24 cellular contexts compared by ENCODE assay signal in the genomic region with DNA sequence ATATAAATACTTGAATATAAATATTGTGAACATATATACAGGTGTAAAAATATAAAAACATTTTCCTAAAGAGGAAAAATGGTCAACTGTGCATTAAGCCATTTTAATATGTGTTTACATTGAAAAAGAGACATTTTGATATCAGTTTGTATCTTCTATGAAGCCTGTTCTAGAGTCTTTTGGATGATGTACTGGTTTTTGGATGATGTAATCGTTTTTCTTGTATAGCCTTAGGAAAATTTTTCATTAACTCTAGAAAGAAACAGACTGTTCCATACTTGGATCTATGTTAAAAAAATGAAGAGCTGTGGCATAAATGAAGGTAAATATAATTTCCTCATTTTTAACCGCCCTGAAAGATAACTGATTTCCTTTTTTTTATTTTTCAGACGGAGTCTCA. TPM values are rescaled to one million over a fixed set of nuclear protein-coding genes. Genes with fewer than 3 reads are reported as not detected.
DNase-seq lines count a peak whose midpoint lies in the region; ATAC-seq, FAIRE-seq and TF ChIP-seq lines count a peak whose summit lies in the region.
"Had no signal": no experiment of that assay in that cellular context is flagged by ENCODE, and none has a peak within 500 bp of the region (broad histone marks: within the 10 kb centered on the region; RNA-seq: fewer than 3 reads in every experiment).

No MANE protein-coding gene starts in this region.

- intact Hi-C loops in HepG2 (cut with micrococcal nuclease; ENCODE audit: unreplicated experiment): no loop called here
- intact Hi-C loops in right lobe of liver (cut with DNase I): no loop called here
- intact Hi-C loops in K562 (cut with micrococcal nuclease): no loop called here
- intact Hi-C loops in gastrocnemius medialis (cut with DNase I; ENCODE audit: low total_unique reads): no loop called here

- FAIRE-seq in HepG2 (lab: Jason Lieb, UNC) (no peak), K562 (lab: Jason Lieb, UNC) (no peak)
- FAIRE-seq: A549, D721Med, GM12878, H1 had no signal

- TF ChIP-seq EP300 in HepG2 (IDR thresholded peaks at IDR 0.05; ENCODE audit: low read depth in 2 of 2, low read length in 2 of 2): no peak
- no peak for TF ChIP-seq EP300 in HepG2 (CRISPR knock-in tag; IDR thresholded peaks at IDR 0.05; ENCODE audit: borderline replicate concordance)
- no peak for TF ChIP-seq EP300 in K562 (IDR thresholded peaks at IDR 0.05; ENCODE audit: low read length)

- H3K79me2 ChIP-seq in HepG2 (ENCODE audit: insufficient read depth, low read length) (no peaks in the 10 kb centered on the region), K562 (ENCODE audit: control insufficient read depth, insufficient read depth, low read length) (no peaks in the 10 kb centered on the region)

- BruUV-seq in HepG2 (replicated peaks; lab: Mats Ljungman, UMichigan): no TSS peak
- no TSS peak for BruUV-seq in K562 (replicated peaks; lab: Mats Ljungman, UMichigan)

- H3K9me1 ChIP-seq in K562 (ENCODE audit: control insufficient read depth, insufficient read depth, low read length): no peaks in the 10 kb centered on the region

- H3K27me3 ChIP-seq in HepG2 (ENCODE audit: control insufficient read depth in 1 of 2, insufficient read depth in 2 of 2, low read length in 2 of 2) (no peaks in the 10 kb centered on the region), right lobe of liver (no peaks in the 10 kb centered on the region), K562 (ENCODE audit: control insufficient read depth in 2 of 2, insufficient read depth in 2 of 2, low read length in 2 of 2) (no peaks in the 10 kb centered on the region), gastrocnemius medialis (no peaks in the 10 kb centered on the region)
- H3K27me3 ChIP-seq: BE2C; BLaER1 treated with 17β-estradiol and CSF1 and Interleukin-3, amounts not matched to agents 10 nM and 100 nM had no signal

- TF ChIP-seq RAD21 in HepG2 (CRISPR knock-in tag; IDR thresholded peaks at IDR 0.05) (no peak), K562 (CRISPR knock-in tag; conservative IDR thresholded peaks at IDR 0.05 in 1 of 2, IDR thresholded peaks at IDR 0.05 in 1 of 2) (no peak)

- ATAC-seq in HepG2 (no peak), right lobe of liver (no peak), K562 (no peak), gastrocnemius medialis (no peak)
- ATAC-seq: A549, GM12878 had no signal

- H3K4me3 ChIP-seq in HepG2 (replicated peaks in 1 of 3; ENCODE audit: insufficient read depth in 1 of 3, low read depth in 2 of 3, low read length in 3 of 3) (no peak overlapping the region), right lobe of liver (no peak overlapping the region), SK-N-MC (no peak overlapping the region), K562 (no peak overlapping the region), gastrocnemius medialis (no peak overlapping the region)
- H3K4me3 ChIP-seq: A549; BLaER1 treated with 17β-estradiol and CSF1 and Interleukin-3, amounts not matched to agents 10 nM and 100 nM; GM12878 had no signal

- POLR2A ChIA-PET in HepG2 (lab: Yijun Ruan, JAX) (no interaction called here), K562 (lab: Yijun Ruan, JAX) (no interaction called here)

- H4K20me1 ChIP-seq in HepG2 (ENCODE audit: insufficient read depth, low read length) (no peaks in the 10 kb centered on the region), K562 (replicated peaks; ENCODE audit: control insufficient read depth, insufficient read depth, low read length) (no peaks in the 10 kb centered on the region; the same call in 1 of the 2 replicates)
- H4K20me1 ChIP-seq: BLaER1 treated with 17β-estradiol and CSF1 and Interleukin-3, amounts not matched to agents 10 nM and 100 nM had no signal

- WGBS in HepG2 (ENCODE audit: low lambda C conversion rate): 38% methylated on average over 3 of the region's 3 CpGs
- 71% methylated on average over 3 of the region's 3 CpGs for WGBS in right lobe of liver (ENCODE audit: insufficient coverage, low coverage, low lambda C conversion rate, missing lambda C conversion rate)
- WGBS in K562 (ENCODE audit: insufficient coverage, low coverage, missing lambda C conversion rate): 32% methylated on average over 3 of the region's 3 CpGs

- CTCF ChIA-PET in HepG2 (lab: Yijun Ruan, JAX; ENCODE audit: low intra/inter-chr PET ratio, low total read pairs): no interaction called here
- CTCF ChIA-PET in K562 (lab: Yijun Ruan, JAX; ENCODE audit: low intra/inter-chr PET ratio): no interaction called here

- TF ChIP-seq POLR2A in HepG2 (IDR thresholded peaks at IDR 0.05; ENCODE audit: insufficient read depth in 1 of 2, low read depth in 2 of 2, low read length in 2 of 2): no peak
- TF ChIP-seq POLR2A in right lobe of liver (IDR thresholded peaks at IDR 0.05): no peak
- TF ChIP-seq POLR2A in K562 (conservative IDR thresholded peaks at IDR 0.05): no peak
- TF ChIP-seq POLR2A in gastrocnemius medialis (IDR thresholded peaks at IDR 0.05): no peak

- H3K4me2 ChIP-seq in HepG2 (ENCODE audit: low read depth, low read length) (no peak overlapping the region), K562 (ENCODE audit: insufficient read depth, low read length) (no peak overlapping the region)
- H3K4me2 ChIP-seq: A549; BLaER1 treated with 17β-estradiol and CSF1 and Interleukin-3, amounts not matched to agents 10 nM and 100 nM had no signal

- DNase-seq in HepG2 (ENCODE audit: low spot score) (no peak), right lobe of liver (no peak), SK-N-MC (ENCODE audit: low read depth, low spot score) (no peak), K562 (ENCODE audit: extremely low read depth in 1 of 4, low spot score in 3 of 4) (no peak), gastrocnemius medialis (no peak)
- DNase-seq in stimulated activated CD4-positive, alpha-beta T cell treated with anti-CD3 and anti-CD28 coated beads, Interleukin-12 subunit alpha, Interleukin-12 subunit beta, amount 100 ng/mL, for 4 hours: no peak
- no peak for DNase-seq in NK-92 treated with Interleukin-12 subunit alpha and Interleukin-12 subunit beta, amount 100 ng/mL, for 24 hours (lab: John Stamatoyannopoulos, UW)
- DNase-seq: 8988T; ACHN; AML-193; BE2C; CD4-positive, alpha-beta T cell; CD8-positive, alpha-beta memory T cell; DMS 273 treated with DMSO at 0.1 percent for 48 hours; DMS79; EL; GDM1; H7; HCEC 1CT had no signal

- TF ChIP-seq CTCF in HepG2 (CRISPR knock-in tag; IDR thresholded peaks at IDR 0.05) (no peak), right lobe of liver (IDR thresholded peaks at IDR 0.05) (no peak), K562 (IDR thresholded peaks at IDR 0.05 in 2 of 3, conservative IDR thresholded peaks at IDR 0.05 in 1 of 3; ENCODE audit: insufficient read depth in 2 of 3, low read depth in 1 of 3, low read length in 3 of 3) (no peak), gastrocnemius medialis (IDR thresholded peaks at IDR 0.05 in 4 of 5, conservative IDR thresholded peaks at IDR 0.05 in 1 of 5) (no peak)

- no peak overlapping the region for H3K9ac ChIP-seq in HepG2 (ENCODE audit: insufficient read depth, low read depth, low read length)
- H3K9ac ChIP-seq in SK-N-MC (ENCODE audit: insufficient read length): no peak overlapping the region
- no peak overlapping the region for H3K9ac ChIP-seq in K562 (ENCODE audit: insufficient read depth in 1 of 2, low read depth in 2 of 2, low read length in 2 of 2)
- H3K9ac ChIP-seq: BLaER1 treated with 17β-estradiol and CSF1 and Interleukin-3, amounts not matched to agents 10 nM and 100 nM had no signal

- H3K4me1 ChIP-seq in HepG2 (ENCODE audit: insufficient read depth, low read length) (no peaks in the 10 kb centered on the region), right lobe of liver (no peaks in the 10 kb centered on the region), K562 (replicated peaks in 1 of 2; ENCODE audit: control insufficient read depth in 2 of 2, insufficient read depth in 2 of 2, low read length in 2 of 2) (peaks cover 0 to 4% of the 10 kb centered on the region in 2 experiments; a peak in 2 of 5 replicates), gastrocnemius medialis (no peaks in the 10 kb centered on the region)
- H3K4me1 ChIP-seq: BE2C had no signal

- in situ Hi-C loops in HepG2 (cut with HindIII; ENCODE audit: extremely low pct_ligation_motif_present, low pct_unique_long_range_greater_than_20kb): no loop called here
- in situ Hi-C loops in K562 (cut with MboI): no loop called here
- in situ Hi-C loops in gastrocnemius medialis (cut with MboI; ENCODE audit: low sequenced_read_pairs in 4 of 4): no loop called here

- H3K36me3 ChIP-seq in HepG2 (replicated peaks in 1 of 2; ENCODE audit: control insufficient read depth in 1 of 2, insufficient read depth in 2 of 2, low read length in 2 of 2) (no peaks in the 10 kb centered on the region), right lobe of liver (no peaks in the 10 kb centered on the region), SK-N-MC (ENCODE audit: insufficient read depth, low read length) (no peaks in the 10 kb centered on the region), K562 (ENCODE audit: control insufficient read depth, insufficient read depth, low read length) (no peaks in the 10 kb centered on the region), gastrocnemius medialis (no peaks in the 10 kb centered on the region)
- H3K36me3 ChIP-seq: BE2C had no signal

- H3K27ac ChIP-seq in HepG2 (ENCODE audit: extremely low read length, insufficient read depth, low read length): no peak overlapping the region
- H3K27ac ChIP-seq in right lobe of liver: no peak overlapping the region
- H3K27ac ChIP-seq in SK-N-MC: 0 out of 2 replicates have a peak overlapping the region, but pooled peaks have one; percentile 15
- no peak overlapping the region for H3K27ac ChIP-seq in K562 (ENCODE audit: extremely low read depth, low read depth, low read length)
- no peak overlapping the region for H3K27ac ChIP-seq in gastrocnemius medialis
- H3K27ac ChIP-seq: BLaER1 treated with 17β-estradiol and CSF1 and Interleukin-3, amounts not matched to agents 10 nM and 100 nM had no signal

- H3K9me3 ChIP-seq in HepG2 (ENCODE audit: low read length) (no peaks in the 10 kb centered on the region), right lobe of liver (no peaks in the 10 kb centered on the region), SK-N-MC (ENCODE audit: low read depth, low read length) (no peaks in the 10 kb centered on the region), K562 (replicated peaks; ENCODE audit: control insufficient read depth, insufficient read depth, low read depth, low read length) (no peaks in the 10 kb centered on the region), gastrocnemius medialis (no peaks in the 10 kb centered on the region)
- H3K9me3 ChIP-seq: A549, BE2C had no signal

- H2AFZ ChIP-seq in HepG2 (ENCODE audit: low read length): no peak overlapping the region
- H2AFZ ChIP-seq in K562 (ENCODE audit: low read depth, low read length): no peak overlapping the region

RNA-seq across cellular contexts. Expression of gene RDX, which starts 39.6 kb away (rescaled TPM):
- total RNA-seq in HepG2 (2016; rRNA removed; fragmentation: Illumina TruSeq; extraction: Trizol): 63.1 and 93.4 TPM in 2 replicates
- 6.5 and 8.1 TPM in 2 replicates for total RNA-seq in HepG2 (2016; cell fraction: cytosol; rRNA removed; fragmentation: Illumina TruSeq; extraction: Trizol; ENCODE audit: low read depth)
- total RNA-seq in HepG2 (2016; cell fraction: insoluble cytoplasmic fraction; rRNA removed; fragmentation: Illumina TruSeq; extraction: Trizol): 58.8 and 76.9 TPM in 2 replicates
- total RNA-seq in HepG2 (2016; cell fraction: membrane; rRNA removed; fragmentation: Illumina TruSeq; extraction: Trizol): 20.6 and 25.7 TPM in 2 replicates
- 32.3 and 40.7 TPM in 2 replicates for total RNA-seq in HepG2 (2016; cell fraction: nucleus; rRNA removed; fragmentation: Illumina TruSeq; extraction: Trizol)
- polyA plus RNA-seq in HepG2 (2011; rRNA removed): 12.7 and 20.7 TPM in 2 replicates
- polyA plus RNA-seq in HepG2 (2011; cell fraction: cytosol; rRNA removed): 7.4 and 9.4 TPM in 2 replicates
- polyA plus RNA-seq in HepG2 (2011; cell fraction: nucleus; rRNA removed): 5.0 and 8.0 TPM in 2 replicates
- 41.4 and 47.6 TPM in 2 replicates for polyA plus RNA-seq in HepG2 (2012)
- polyA plus RNA-seq in HepG2 (2016; cell fraction: cytosol; fragmentation: Illumina TruSeq; extraction: Trizol; ENCODE audit: low read depth): 3.3 and 3.9 TPM in 2 replicates
- polyA plus RNA-seq in HepG2 (2016; cell fraction: insoluble cytoplasmic fraction; fragmentation: Illumina TruSeq; extraction: Trizol; ENCODE audit: low read depth): 55.3 and 66.3 TPM in 2 replicates
- polyA plus RNA-seq in HepG2 (2016; cell fraction: membrane; fragmentation: Illumina TruSeq; extraction: Trizol; ENCODE audit: low read depth): 8.9 and 11.8 TPM in 2 replicates
- 25.6 and 30.3 TPM in 2 replicates for polyA plus RNA-seq in HepG2 (2016; cell fraction: nucleus; fragmentation: Illumina TruSeq; extraction: Trizol; ENCODE audit: insufficient read depth, low read depth)
- 16.4 and 35.5 TPM in 2 replicates for polyA minus RNA-seq in HepG2 (2011; rRNA and poly(A)+ RNA removed; ENCODE audit: low replicate concordance)
- 38.8 and 46.6 TPM in 2 replicates for polyA minus RNA-seq in HepG2 (2011; cell fraction: cytosol; rRNA and poly(A)+ RNA removed)
- polyA minus RNA-seq in HepG2 (2011; cell fraction: nucleus; rRNA and poly(A)+ RNA removed): 29.5 and 31.2 TPM in 2 replicates
- 10 to 100 TPM; 47.1 to 87.8 (median 81.8) TPM for total RNA-seq in right lobe of liver
- total RNA-seq in K562 (2011; cell fraction: chromatin; rRNA removed; ENCODE audit: low replicate concordance): 20.0 and 102 TPM in 2 replicates
- total RNA-seq in K562 (2011; cell fraction: nucleolus; rRNA removed): 10.2 and 12.4 TPM in 2 replicates
- total RNA-seq in K562 (2011; cell fraction: nucleoplasm; rRNA removed): 23.5 and 33.6 TPM in 2 replicates
- 35.6 and 37.4 TPM in 2 replicates for total RNA-seq in K562 (2014; rRNA removed)
- total RNA-seq in K562 (2014; rRNA removed; fragmentation: Illumina TruSeq; extraction: Trizol): 55.3 and 57.9 TPM in 2 replicates
- 61.7 and 64.8 TPM in 2 replicates for total RNA-seq in K562 (2015; rRNA removed; fragmentation: Illumina TruSeq; extraction: Trizol)
- 58.0 and 62.4 TPM in 2 replicates for total RNA-seq in K562 (2021)
- 52.2 and 62.1 TPM in 2 replicates for polyA plus RNA-seq in K562 (2011; rRNA removed)
- polyA plus RNA-seq in K562 (2011; cell fraction: cytosol; rRNA removed): 6.3 and 18.3 TPM in 2 replicates
- polyA plus RNA-seq in K562 (2011; cell fraction: nucleus; rRNA removed): 12.0 and 18.5 TPM in 2 replicates
- polyA plus RNA-seq in K562 (2012): 43.7 and 55.2 TPM in 2 replicates
- polyA plus RNA-seq in K562 (2014; fragmentation: Illumina TruSeq; extraction: Trizol): 50.0 and 54.3 TPM in 2 replicates
- polyA plus RNA-seq in K562 (2014; fragmentation: Nextera tagmentation; extraction: Ambion mirVana): 10 to 100 TPM; 51.4 to 54.0 TPM
- polyA plus RNA-seq in K562 (2014; rRNA removed): 34.8 and 45.7 TPM in 2 replicates
- 148 and 161 TPM in 2 replicates for polyA minus RNA-seq in K562 (2011; rRNA and poly(A)+ RNA removed)
- 44.3 and 51.3 TPM in 2 replicates for polyA minus RNA-seq in K562 (2011; cell fraction: cytosol; rRNA and poly(A)+ RNA removed)
- polyA minus RNA-seq in K562 (2011; cell fraction: nucleus; rRNA and poly(A)+ RNA removed): 15.6 and 30.8 TPM in 2 replicates
- 100 to 1,000 TPM in 3 of 4 donors, 10 to 100 TPM in 1; 95.7 to 140 (median 115) TPM for total RNA-seq in gastrocnemius medialis
